13 cellular contexts compared by ENCODE assay signal in genomic region chr17:20300399-20301037, GRCh38.
DNase-seq lines count a peak whose midpoint lies in the region; ATAC-seq and TF ChIP-seq lines count a peak whose summit lies in the region.
"Had no signal": no experiment of that assay in that cellular context is flagged by ENCODE, and none has a peak within 500 bp of the region (broad histone marks: within the 10 kb centered on the region; RNA-seq: fewer than 3 reads in every experiment).

No MANE protein-coding gene starts in this region.

- H3K27me3 Mint-ChIP-seq in activated T-cell treated with anti-CD3 and anti-CD28 coated beads, Interleukin-2, amount 50 U/mL, for 72 hours (ENCODE audit: low read depth): no peaks in the 10 kb centered on the region

- TF ChIP-seq CTCF in body of pancreas (IDR thresholded peaks at IDR 0.05): no peak
- no peak for TF ChIP-seq CTCF in esophagus muscularis mucosa (IDR thresholded peaks at IDR 0.05)

- no peak overlapping the region for H3K4me3 ChIP-seq in body of pancreas
- no peak overlapping the region for H3K4me3 ChIP-seq in stomach smooth muscle (ENCODE audit: low read length in 2 of 2)
- H3K4me3 ChIP-seq in esophagus muscularis mucosa: no peak overlapping the region
- H3K4me3 ChIP-seq: colonic mucosa had no signal

- H3K36me3 ChIP-seq in body of pancreas (replicated peaks in 1 of 2; ENCODE audit: insufficient read depth in 1 of 2, low read depth in 2 of 2): no peaks in the 10 kb centered on the region
- H3K36me3 ChIP-seq in stomach smooth muscle (ENCODE audit: control insufficient read depth in 2 of 2, insufficient read depth in 2 of 2, low read length in 2 of 2): no peaks in the 10 kb centered on the region
- peaks cover 0 to 9% (median 0%) of the 10 kb centered on the region in 4 donors for H3K36me3 ChIP-seq in esophagus muscularis mucosa
- H3K36me3 ChIP-seq: colonic mucosa had no signal

- no peak overlapping the region for H3K27ac Mint-ChIP-seq in activated T-cell treated with anti-CD3 and anti-CD28 coated beads, Interleukin-2, amount 50 U/mL, for 72 hours

- no peak for TF ChIP-seq EP300 in esophagus muscularis mucosa (IDR thresholded peaks at IDR 0.05)

- H3K9me3 Mint-ChIP-seq in activated T-cell treated with anti-CD3 and anti-CD28 coated beads, Interleukin-2, amount 50 U/mL, for 72 hours: peaks cover 1 to 6% of the 10 kb centered on the region in 2 donors

- H3K4me1 Mint-ChIP-seq in activated T-cell treated with anti-CD3 and anti-CD28 coated beads, Interleukin-2, amount 50 U/mL, for 72 hours (ENCODE audit: low read depth): no peaks in the 10 kb centered on the region

- no peak overlapping the region for H3K27ac ChIP-seq in body of pancreas
- H3K27ac ChIP-seq in stomach smooth muscle (ENCODE audit: low read length): peak overlapping the region; percentile 66
- H3K27ac ChIP-seq in esophagus muscularis mucosa (replicated peaks in 1 of 4): peak overlapping the region in 1 of 4 donors; percentile 45
- H3K27ac ChIP-seq: colonic mucosa, parathyroid adenoma had no signal

- H3K9ac ChIP-seq in stomach smooth muscle (ENCODE audit: low read length in 2 of 2): peak overlapping the region in 1 of 2 donors; percentile 51
- H3K9ac ChIP-seq: parathyroid adenoma had no signal

- no peaks in the 10 kb centered on the region for H3K27me3 ChIP-seq in body of pancreas
- no peaks in the 10 kb centered on the region for H3K27me3 ChIP-seq in stomach smooth muscle (ENCODE audit: control insufficient read depth in 1 of 2, insufficient read depth in 2 of 2, low read length in 2 of 2)
- H3K27me3 ChIP-seq in esophagus muscularis mucosa: no peaks in the 10 kb centered on the region
- H3K27me3 ChIP-seq: colonic mucosa had no signal

- no peak for TF ChIP-seq POLR2A in body of pancreas (IDR thresholded peaks at IDR 0.05)
- no peak for TF ChIP-seq POLR2A in esophagus muscularis mucosa (IDR thresholded peaks at IDR 0.05; ENCODE audit: low read depth)

- no peaks in the 10 kb centered on the region for H3K9me3 ChIP-seq in body of pancreas
- H3K9me3 ChIP-seq in stomach smooth muscle (ENCODE audit: control insufficient read depth in 2 of 2, low read length in 2 of 2): no peaks in the 10 kb centered on the region
- peaks cover 0 to under 1% (median 0%) of the 10 kb centered on the region in 4 donors for H3K9me3 ChIP-seq in esophagus muscularis mucosa
- H3K9me3 ChIP-seq: colonic mucosa had no signal

- no peak overlapping the region for H3K4me3 Mint-ChIP-seq in activated T-cell treated with anti-CD3 and anti-CD28 coated beads, Interleukin-2, amount 50 U/mL, for 72 hours

- H3K36me3 Mint-ChIP-seq in activated T-cell treated with anti-CD3 and anti-CD28 coated beads, Interleukin-2, amount 50 U/mL, for 72 hours (ENCODE audit: insufficient read depth in 2 of 2): peaks cover 4 to 7% of the 10 kb centered on the region in 2 donors

- WGBS in body of pancreas, 2 donors: 80 to 82% methylated on average over 10 of the region's 10 CpGs
- 73% methylated on average over 3 of the region's 10 CpGs for WGBS in esophagus muscularis mucosa

- intact Hi-C loops in body of pancreas (cut with DNase I): no loop called here
- intact Hi-C loops in esophagus muscularis mucosa (cut with DNase I): no loop called here

- ATAC-seq in body of pancreas: peak; percentile 30
- ATAC-seq in activated T-cell treated with anti-CD3 and anti-CD28 coated beads, Interleukin-2, amount 50 U/mL, for 72 hours (replicated peaks in 1 of 2): no peak
- no peak for ATAC-seq in stimulated activated naive CD8-positive, alpha-beta T cell treated with anti-CD3 and anti-CD28 coated beads, Interleukin-15, Interleukin-2, amounts not matched to agents 100 U/mL and 50 U/mL, for 24 hours
- ATAC-seq: HCT116 had no signal

- DNase-seq in GM04504 (ENCODE audit: low read depth): peak; percentile 42
- DNase-seq in body of pancreas: peak in 1 of 4 donors; percentile 10
- DNase-seq in medulla oblongata (ENCODE audit: extremely low spot score): peak; percentile 57
- DNase-seq in activated T-cell treated with anti-CD3 and anti-CD28 coated beads, Interleukin-2, amount 50 U/mL, for 72 hours: no peak
- DNase-seq in GF-D8 (lab: John Stamatoyannopoulos, UW): no peak
- DNase-seq in stimulated activated naive CD8-positive, alpha-beta T cell treated with anti-CD3 and anti-CD28 coated beads, Interleukin-15, Interleukin-2, amounts not matched to agents 100 U/mL and 50 U/mL, for 24 hours: no peak
- no peak for DNase-seq in esophagus muscularis mucosa (ENCODE audit: extremely low spot score)
- DNase-seq: colonic mucosa, NCI-H1417 treated with DMSO at 0.1 percent for 48 hours, T-helper 9 cell had no signal

- no peaks in the 10 kb centered on the region for H3K4me1 ChIP-seq in body of pancreas
- peaks cover 16% of the 10 kb centered on the region for H3K4me1 ChIP-seq in stomach smooth muscle (ENCODE audit: control insufficient read depth, insufficient read depth, low read length)
- H3K4me1 ChIP-seq in esophagus muscularis mucosa: no peaks in the 10 kb centered on the region
- H3K4me1 ChIP-seq: colonic mucosa, parathyroid adenoma had no signal

Comparison
In these comparisons a context has a peak if more than half of its experiments do, and no peak if none do; other contexts are left out.
1. DNase-seq: peak in GM04504 (single experiment) and medulla oblongata (single experiment); none in activated T-cell treated with anti-CD3 and anti-CD28 coated beads, Interleukin-2, amount 50 U/mL, for 72 hours (0 of 2), GF-D8 (single experiment), stimulated activated naive CD8-positive, alpha-beta T cell treated with anti-CD3 and anti-CD28 coated beads, Interleukin-15, Interleukin-2, amounts not matched to agents 100 U/mL and 50 U/mL, for 24 hours (single experiment) and esophagus muscularis mucosa (single experiment).